ENCODE assay signal across 21 cellular contexts in genomic region chrX:16462912-16463311, GRCh38.
DNase-seq lines count a peak whose midpoint lies in the region; TF ChIP-seq lines count a peak whose summit lies in the region.
"Had no signal": no experiment of that assay in that cellular context is flagged by ENCODE, and none has a peak within 500 bp of the region (broad histone marks: within the 10 kb centered on the region; RNA-seq: fewer than 3 reads in every experiment).

No MANE protein-coding gene starts in this region.

- TF ChIP-seq CTCF in AG09319 (IDR thresholded peaks at IDR 0.05; ENCODE audit: low read depth, low read length) (no peak), SK-N-SH (IDR thresholded peaks at IDR 0.05) (no peak), fibroblast of mammary gland (conservative IDR thresholded peaks at IDR 0.05; ENCODE audit: control insufficient read depth, insufficient read depth, low read depth, low read length) (no peak), neural progenitor cell (IDR thresholded peaks at IDR 0.05) (no peak)

- H3K36me3 ChIP-seq in SK-N-SH (replicated peaks in 1 of 2; ENCODE audit: control insufficient read depth in 1 of 2, insufficient read depth in 2 of 2, low read length in 1 of 2): no peaks in the 10 kb centered on the region
- no peaks in the 10 kb centered on the region for H3K36me3 ChIP-seq in neural progenitor cell
- H3K36me3 ChIP-seq: BE2C, colonic mucosa, neutrophil had no signal

- H3K9me3 ChIP-seq in SK-N-SH (no peaks in the 10 kb centered on the region), neural progenitor cell (ENCODE audit: low read depth) (no peaks in the 10 kb centered on the region)
- H3K9me3 ChIP-seq: BE2C, colonic mucosa, neutrophil had no signal

- H3K9me3 Mint-ChIP-seq in neural progenitor cell: no peaks in the 10 kb centered on the region
- H3K9me3 Mint-ChIP-seq: T-cell had no signal

- no peaks in the 10 kb centered on the region for H3K79me2 ChIP-seq in SK-N-SH (ENCODE audit: insufficient read depth)
- H3K79me2 ChIP-seq in neural progenitor cell (ENCODE audit: low read depth): no peaks in the 10 kb centered on the region

- H3K4me2 ChIP-seq in SK-N-SH (0 out of 2 replicates have a peak overlapping the region, but pooled peaks have one; percentile 29), neural progenitor cell (no peak overlapping the region)
- H3K4me2 ChIP-seq: PC-9, smooth muscle cell had no signal

- DNase-seq in AG09319 (ENCODE audit: extremely low read depth, low read depth) (peak; percentile 44), SK-N-SH (no peak), fibroblast of mammary gland (ENCODE audit: low read depth) (peak; percentile 92), neural progenitor cell (ENCODE audit: low spot score) (no peak), NCI-H1436 (lab: John Stamatoyannopoulos, UW) (no peak), NCI-H1694 (lab: John Stamatoyannopoulos, UW) (no peak), NCI-H1048 (lab: John Stamatoyannopoulos, UW) (no peak), iPS-NIHi11 (ENCODE audit: low spot score) (no peak)
- DNase-seq: BE2C; colonic mucosa; DMS 273 treated with DMSO at 0.1 percent for 48 hours; NCI-H187 treated with DMSO at 0.1 percent for 48 hours; NCI-H524 treated with DMSO at 0.1 percent for 48 hours; PC-9; stimulated activated naive CD8-positive, alpha-beta T cell treated with anti-CD3 and anti-CD28 coated beads, Interleukin-15, Interleukin-2, amounts not matched to agents 100 U/mL and 50 U/mL, for 24 hours; T-cell had no signal

- peaks cover 7% of the 10 kb centered on the region for H3F3A ChIP-seq in SK-N-SH (replicated peaks; ENCODE audit: insufficient read depth)
- no peaks in the 10 kb centered on the region for H3F3A ChIP-seq in neural progenitor cell (ENCODE audit: low read depth)

- CTCF ChIA-PET in SK-N-SH (lab: Yijun Ruan, JAX): interaction anchor here (1.0 to 1.3 kb wide), 2 partner anchors 27 to 208 kb away, joined by 3 read pairs; no protein-coding TSS in a partner anchor

- H3K4me3 ChIP-seq in SK-N-SH (ENCODE audit: low read depth in 2 of 2, low read length in 1 of 2) (no peak overlapping the region), fibroblast of mammary gland (ENCODE audit: control insufficient read depth, low read depth, low read length) (no peak overlapping the region), neural progenitor cell (no peak overlapping the region)
- H3K4me3 ChIP-seq: colonic mucosa, lung, PC-9, smooth muscle cell had no signal

- TF ChIP-seq EP300 in SK-N-SH (IDR thresholded peaks at IDR 0.05; ENCODE audit: borderline replicate concordance in 1 of 2, low read depth in 1 of 2, low read length in 1 of 2): no peak

- WGBS in SK-N-SH (ENCODE audit: low lambda C conversion rate): 65% methylated on average over 6 of the region's 6 CpGs

- no peak overlapping the region for H3K4me3 Mint-ChIP-seq in neural progenitor cell
- H3K4me3 Mint-ChIP-seq: activated naive CD8-positive, alpha-beta T cell; T-cell had no signal

- no peaks in the 10 kb centered on the region for H3K36me3 Mint-ChIP-seq in neural progenitor cell
- H3K36me3 Mint-ChIP-seq: activated naive CD8-positive, alpha-beta T cell; T-cell had no signal

- no peaks in the 10 kb centered on the region for H3K9me2 ChIP-seq in SK-N-SH

- peak overlapping the region; percentile 35 for H3K27ac Mint-ChIP-seq in neural progenitor cell
- H3K27ac Mint-ChIP-seq: activated naive CD8-positive, alpha-beta T cell; T-cell had no signal

- H3K4me1 ChIP-seq in SK-N-SH (ENCODE audit: control insufficient read depth in 1 of 2, insufficient read depth in 2 of 2, low read depth in 1 of 2, low read length in 1 of 2) (0 out of 4 replicates have a peak, but pooled peaks cover 0 to 12% of the 10 kb centered on the region in 2 experiments), neural progenitor cell (peaks cover 10% of the 10 kb centered on the region)
- H3K4me1 ChIP-seq: BE2C, colonic mucosa had no signal

- no peaks in the 10 kb centered on the region for H3K27me3 Mint-ChIP-seq in neural progenitor cell (ENCODE audit: insufficient read depth, low read depth)

- no peaks in the 10 kb centered on the region for H4K20me1 ChIP-seq in SK-N-SH (ENCODE audit: insufficient read depth)
- no peaks in the 10 kb centered on the region for H4K20me1 ChIP-seq in neural progenitor cell (ENCODE audit: low read depth)

- H3K4me1 Mint-ChIP-seq in neural progenitor cell: no peaks in the 10 kb centered on the region
- H3K4me1 Mint-ChIP-seq: T-cell had no signal

- no peak overlapping the region for H3K9ac ChIP-seq in SK-N-SH
- no peak overlapping the region for H3K9ac ChIP-seq in neural progenitor cell

- POLR2A ChIA-PET in SK-N-SH (lab: Yijun Ruan, JAX): no interaction called here

- peak overlapping the region; percentile 53; the same call in 1 of the 2 replicates for H2AFZ ChIP-seq in SK-N-SH (ENCODE audit: low read depth)
- H2AFZ ChIP-seq in neural progenitor cell (replicated peaks): no peak overlapping the region
- H2AFZ ChIP-seq: PC-9 had no signal

- TF ChIP-seq RAD21 in SK-N-SH (IDR thresholded peaks at IDR 0.05; ENCODE audit: low read length): no peak

- H3K27ac ChIP-seq in SK-N-SH (ENCODE audit: low read depth in 2 of 2, low read length in 1 of 2): peak overlapping the region in 1 of 2 experiments; percentile 49; a peak in 2 of 4 replicates
- no peak overlapping the region for H3K27ac ChIP-seq in neural progenitor cell
- H3K27ac ChIP-seq: colonic mucosa, epithelial cell of prostate, neutrophil, PC-9 had no signal

- H3K27me3 ChIP-seq in SK-N-SH (ENCODE audit: insufficient read depth): no peaks in the 10 kb centered on the region
- no peaks in the 10 kb centered on the region for H3K27me3 ChIP-seq in neural progenitor cell
- H3K27me3 ChIP-seq: BE2C, colonic mucosa, neutrophil had no signal

TF ChIP-seq in SK-N-SH, 30 proteins besides CTCF, POLR2A, EP300 and RAD21 (continues in another document):
- no peak for TF ChIP-seq RCOR1 (IDR thresholded peaks at IDR 0.05; ENCODE audit: low read length)
- no peak for TF ChIP-seq RXRA (IDR thresholded peaks at IDR 0.05; ENCODE audit: borderline replicate concordance, low read depth)
- TF ChIP-seq NFIC (IDR thresholded peaks at IDR 0.05; ENCODE audit: borderline replicate concordance): peak; percentile 28; the same call in 1 of the 2 replicates
- no peak for TF ChIP-seq MXI1 (IDR thresholded peaks at IDR 0.05; ENCODE audit: low read depth, low read length)
- TF ChIP-seq GATA2 (CRISPR knock-in tag; IDR thresholded peaks at IDR 0.05): no peak
- no peak for TF ChIP-seq RFX5 (IDR thresholded peaks at IDR 0.05; ENCODE audit: low read length)
- TF ChIP-seq TCF12 (IDR thresholded peaks at IDR 0.05): peak; percentile 42
- TF ChIP-seq FOXM1 (IDR thresholded peaks at IDR 0.05; ENCODE audit: low read depth): no peak
- no peak for TF ChIP-seq GABPA (IDR thresholded peaks at IDR 0.05; ENCODE audit: low read depth)
- peak; percentile 27; the same call in 1 of the 2 replicates for TF ChIP-seq PBX3 (IDR thresholded peaks at IDR 0.05)
- TF ChIP-seq YY1 (IDR thresholded peaks at IDR 0.05; ENCODE audit: low read depth): no peak
- no peak for TF ChIP-seq REST (IDR thresholded peaks at IDR 0.05; ENCODE audit: low read depth, low read length)
- TF ChIP-seq USF2 (IDR thresholded peaks at IDR 0.05; ENCODE audit: borderline replicate concordance, low read depth, low read length): no peak
- TF ChIP-seq EZH2phosphoT487 (IDR thresholded peaks at IDR 0.05; ENCODE audit: borderline replicate concordance, low read depth): no peak
- TF ChIP-seq FOSL2 (IDR thresholded peaks at IDR 0.05; ENCODE audit: borderline replicate concordance, low read depth): no peak
- TF ChIP-seq FOXJ3 (CRISPR knock-in tag; IDR thresholded peaks at IDR 0.05): no peak

Comparison
In these comparisons a context has a peak if more than half of its experiments do, and no peak if none do; other contexts are left out.
1. DNase-seq: peak in AG09319 (single experiment) and fibroblast of mammary gland (single experiment); none in SK-N-SH (single experiment), neural progenitor cell (single experiment), NCI-H1436 (single experiment), NCI-H1694 (single experiment), NCI-H1048 (single experiment) and iPS-NIHi11 (single experiment).